ENCODE assay signal across 9 cellular contexts in genomic region chr18:62437520-62438329, GRCh38.
A peak's percentile ranks its signal among the peaks of the same experiment; 100 is the strongest.
DNase-seq lines count a peak whose midpoint lies in the region; ATAC-seq lines count a peak whose summit lies in the region.
"Had no signal": no experiment of that assay in that cellular context is flagged by ENCODE, and none has a peak within 500 bp of the region (broad histone marks: within the 10 kb centered on the region; RNA-seq: fewer than 3 reads in every experiment).

No MANE protein-coding gene starts in this region.

- H3K9me3 ChIP-seq in HAP-1: no peaks in the 10 kb centered on the region

- ATAC-seq in HG03378 (IDR thresholded peaks at IDR 0.05; ENCODE audit: unreplicated experiment): peak; percentile 80
- ATAC-seq in stimulated activated naive CD8-positive, alpha-beta T cell treated with anti-CD3 and anti-CD28 coated beads, Interleukin-15, Interleukin-2, amounts not matched to agents 100 U/mL and 50 U/mL, for 24 hours: no peak

- H3K4me1 ChIP-seq in HAP-1: no peaks in the 10 kb centered on the region

- in situ Hi-C loops in HAP-1 (cut with MboI; ENCODE audit: low sequenced_read_pairs): no loop called here

- DNase-seq in AG08395 (ENCODE audit: low spot score) (peak; percentile 19), cerebellum (ENCODE audit: low spot score) (peak; percentile 13), lung microvascular endothelial cell (ENCODE audit: low read depth in 2 of 2) (peak; percentile 22 to 75), NCI-H2029 (lab: John Stamatoyannopoulos, UW) (no peak), HAP-1 (ENCODE audit: low spot score in 2 of 2) (no peak), DMS79 treated with DMSO at 0.1 percent for 48 hours (lab: John Stamatoyannopoulos, UW) (no peak)
- DNase-seq in stimulated activated naive CD8-positive, alpha-beta T cell treated with anti-CD3 and anti-CD28 coated beads, Interleukin-15, Interleukin-2, amounts not matched to agents 100 U/mL and 50 U/mL, for 24 hours: no peak
- DNase-seq: CD4-positive, alpha-beta memory T cell had no signal

- no peaks in the 10 kb centered on the region for H3K36me3 ChIP-seq in HAP-1 (replicated peaks)

- H3K4me3 ChIP-seq in HAP-1: no peak overlapping the region

- H3K27me3 ChIP-seq in HAP-1 (ENCODE audit: low read depth): no peaks in the 10 kb centered on the region

Comparison
In these comparisons a context has a peak if more than half of its experiments do, and no peak if none do; other contexts are left out.
1. DNase-seq: peak in AG08395 (single experiment), cerebellum (single experiment) and lung microvascular endothelial cell (2 of 2); none in NCI-H2029 (single experiment), stimulated activated naive CD8-positive, alpha-beta T cell treated with anti-CD3 and anti-CD28 coated beads, Interleukin-15, Interleukin-2, amounts not matched to agents 100 U/mL and 50 U/mL, for 24 hours (single experiment), HAP-1 (0 of 2) and DMS79 treated with DMSO at 0.1 percent for 48 hours (single experiment).